21 cellular contexts compared by ENCODE assay signal in the genomic region with DNA sequence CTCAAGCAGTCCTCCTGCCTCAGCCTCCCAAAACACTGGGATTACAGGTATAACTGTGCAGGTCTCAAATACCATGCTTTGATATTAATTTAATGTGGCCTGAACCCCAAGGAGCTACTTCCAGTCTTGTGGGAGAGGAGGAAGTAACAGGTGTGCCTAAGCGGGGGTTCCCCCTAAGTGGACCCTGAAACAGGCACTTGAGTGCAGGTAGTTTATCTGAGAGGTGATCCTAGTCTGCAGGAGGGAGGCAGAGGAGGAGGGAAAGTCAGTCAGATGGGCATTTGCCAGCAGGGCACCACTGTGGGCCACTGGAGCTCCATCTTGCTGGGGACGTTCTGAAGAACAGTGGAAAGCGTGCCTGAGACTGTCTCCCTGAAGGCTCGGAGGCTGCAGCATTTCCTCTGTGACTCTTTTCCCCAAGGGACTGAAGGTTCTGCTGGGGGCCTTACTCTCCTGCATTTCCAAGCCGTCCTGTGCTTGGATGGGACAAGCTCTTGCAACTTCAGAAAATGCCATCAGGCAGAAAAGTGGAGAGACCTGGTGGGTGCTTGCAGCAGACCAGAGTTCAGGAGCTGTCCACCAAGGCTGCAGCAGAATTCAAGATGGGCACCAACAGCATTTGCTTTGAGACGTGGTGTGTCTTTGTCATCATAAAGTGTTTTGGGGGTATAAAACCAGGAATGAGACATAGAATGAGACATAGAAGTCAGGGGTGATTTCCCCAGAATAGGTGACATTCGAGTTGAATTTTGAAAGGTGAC.
"Had no signal": no experiment of that assay in that cellular context is flagged by ENCODE, and none has a peak within 500 bp of the region (broad histone marks: within the 10 kb centered on the region; RNA-seq: fewer than 3 reads in every experiment).

No MANE protein-coding gene starts in this region.

- H3K36me3 ChIP-seq: SJSA1 had no signal

- H3K9ac ChIP-seq: KMS-11 had no signal

- FAIRE-seq: RCC 7860 had no signal

- H3K4me1 ChIP-seq: SJSA1 had no signal

- H3K9me3 ChIP-seq: SJSA1 had no signal

- H3K4me2 ChIP-seq: KMS-11 had no signal

- H3K27ac ChIP-seq: KMS-11, SJSA1, SK-N-MC had no signal

- DNase-seq: Kasumi-1, MM.1S, NCI-H1092 treated with DMSO at 0.1 percent for 48 hours, NCI-H1436, NCI-H187, NCI-H2029, NCI-H2081 treated with DMSO at 0.1 percent for 48 hours, NCI-H2171, NCI-H226, NCI-H446, NCI-H510A, NCI-H524 treated with DMSO at 0.1 percent for 48 hours, NCI-H69, NCI-H774, Right ventricle myocardium superior, RPMI8226, SIG-M5 had no signal

- H3K4me3 ChIP-seq: SJSA1, SK-N-MC had no signal
